Comparison of ENCODE assay signal across 30 cellular contexts in the genomic region with DNA sequence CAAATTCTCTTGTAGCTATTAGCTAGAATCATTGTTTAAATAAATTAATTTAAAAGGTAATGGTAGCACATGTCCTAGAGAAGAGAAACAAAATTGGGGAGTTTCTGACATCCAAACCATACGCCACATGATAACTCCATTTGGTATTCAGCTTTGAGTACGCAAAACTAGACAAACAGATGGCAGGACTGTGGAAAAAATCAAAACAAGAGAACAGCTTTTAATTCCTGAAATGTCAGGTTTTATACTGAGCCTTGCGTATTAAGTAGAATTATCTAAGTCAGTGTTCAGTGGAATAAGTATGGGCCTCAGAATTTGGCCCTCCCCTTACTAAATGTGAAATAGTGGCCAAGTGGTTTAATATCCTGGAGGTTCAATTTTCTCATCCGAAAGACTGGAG.
"Had no signal": no experiment of that assay in that cellular context is flagged by ENCODE, and none has a peak within 500 bp of the region (broad histone marks: within the 10 kb centered on the region; RNA-seq: fewer than 3 reads in every experiment).

No MANE protein-coding gene starts in this region.

- H3K4me3 Mint-ChIP-seq: activated CD4-positive, alpha-beta memory T cell treated with anti-CD3 and anti-CD28 coated beads, Interleukin-2, amount 10 ng/mL, durations not matched to agents 7 days and 5 days; activated CD4-positive, alpha-beta T cell treated with anti-CD3 and anti-CD28 coated beads for 36 hours; activated CD4-positive, alpha-beta T cell treated with anti-CD3 and anti-CD28 coated beads, Interleukin-2, amount 10 ng/mL, durations not matched to agents 24 days and 14 days; activated naive CD8-positive, alpha-beta T cell; activated T-cell treated with anti-CD3 and anti-CD28 coated beads, Interleukin-2, amount 50 U/mL, for 4 hours; activated T-helper 17 cell treated with anti-CD3 and anti-CD28 coated beads, Interleukin-2, amount 50 U/mL, for 72 hours; central memory CD8-positive, alpha-beta T cell; effector memory CD8-positive, alpha-beta T cell had no signal

- H3K4me3 ChIP-seq: esophagus muscularis mucosa, gastrocnemius medialis, heart left ventricle had no signal

- ATAC-seq: activated CD4-positive, alpha-beta T cell treated with anti-CD3 and anti-CD28 coated beads for 36 hours; activated T-cell treated with anti-CD3 and anti-CD28 coated beads, Interleukin-2, amount 50 U/mL, for 4 hours; activated T-helper 17 cell treated with anti-CD3 and anti-CD28 coated beads, Interleukin-2, amount 50 U/mL, for 72 hours; effector memory CD8-positive, alpha-beta T cell; foreskin keratinocyte; gastrocnemius medialis; heart left ventricle had no signal

- H3K27ac Mint-ChIP-seq: activated CD4-positive, alpha-beta memory T cell treated with anti-CD3 and anti-CD28 coated beads, Interleukin-2, amount 10 ng/mL, durations not matched to agents 7 days and 5 days; activated CD4-positive, alpha-beta T cell treated with anti-CD3 and anti-CD28 coated beads for 36 hours; activated CD4-positive, alpha-beta T cell treated with anti-CD3 and anti-CD28 coated beads, Interleukin-2, amount 10 ng/mL, durations not matched to agents 24 days and 14 days; activated naive CD8-positive, alpha-beta T cell; activated T-helper 17 cell treated with anti-CD3 and anti-CD28 coated beads, Interleukin-2, amount 50 U/mL, for 72 hours; effector memory CD8-positive, alpha-beta T cell had no signal

- H3K9me3 Mint-ChIP-seq: activated CD4-positive, alpha-beta memory T cell treated with anti-CD3 and anti-CD28 coated beads, Interleukin-2, amount 10 ng/mL, durations not matched to agents 7 days and 5 days; activated CD4-positive, alpha-beta T cell treated with anti-CD3 and anti-CD28 coated beads, Interleukin-2, amount 10 ng/mL, durations not matched to agents 24 days and 14 days; activated T-cell treated with anti-CD3 and anti-CD28 coated beads, Interleukin-2, amount 50 U/mL, for 4 hours; activated T-helper 17 cell treated with anti-CD3 and anti-CD28 coated beads, Interleukin-2, amount 50 U/mL, for 72 hours; central memory CD8-positive, alpha-beta T cell had no signal

- FAIRE-seq: astrocyte, bronchial epithelial cell had no signal

- H3K36me3 ChIP-seq: brain microvascular endothelial cell, esophagus muscularis mucosa, gastrocnemius medialis, heart left ventricle had no signal

- H3K36me3 Mint-ChIP-seq: activated naive CD8-positive, alpha-beta T cell had no signal

- DNase-seq: activated CD4-positive, alpha-beta memory T cell treated with anti-CD3 and anti-CD28 coated beads, Interleukin-2, amount 10 ng/mL, durations not matched to agents 7 days and 5 days; activated CD4-positive, alpha-beta T cell treated with anti-CD3 and anti-CD28 coated beads for 36 hours; activated CD4-positive, alpha-beta T cell treated with anti-CD3 and anti-CD28 coated beads, Interleukin-2, amount 10 ng/mL, durations not matched to agents 24 days and 14 days; activated CD4-positive, alpha-beta T cell treated with anti-CD3 and anti-CD28 coated beads, Interleukin-2, amount 50 U/mL, for 4 hours; activated CD4-positive, CD25-positive, alpha-beta regulatory T cell; activated CD4-positive, CD25-positive, alpha-beta regulatory T cell treated with anti-CD3 and anti-CD28 coated beads, Interleukin-2, amount 50 U/mL, for 72 hours; activated effector memory CD4-positive, alpha-beta T cell treated with Interleukin-2 at 50 U/mL for 16 hours; activated gamma-delta T cell treated with Interleukin-2 at 50 U/mL for 16 hours; activated naive CD4-positive, alpha-beta T cell treated with anti-CD3 and anti-CD28 coated beads, Interleukin-2, amount 50 U/mL, for 16 hours; activated naive CD4-positive, alpha-beta T cell treated with Interleukin-2 at 50 U/mL for 16 hours; activated T-cell treated with anti-CD3 and anti-CD28 coated beads, Interleukin-2, amount 50 U/mL, for 4 hours; amniotic stem cell; anterior cingulate cortex; brain microvascular endothelial cell; cortex of kidney; dermis blood vessel endothelial cell; effector CD4-positive, alpha-beta T cell; effector memory CD8-positive, alpha-beta T cell; erythroblast; foreskin keratinocyte; gastrocnemius medialis; glutamatergic neuron; heart left ventricle; T-helper 2 cell had no signal

- H3K27ac ChIP-seq: brain microvascular endothelial cell, esophagus muscularis mucosa, foreskin keratinocyte, gastrocnemius medialis, heart left ventricle had no signal

- H3K27me3 ChIP-seq: brain microvascular endothelial cell, esophagus muscularis mucosa, gastrocnemius medialis, heart left ventricle had no signal

- H3K9me3 ChIP-seq: gastrocnemius medialis had no signal

- H3K4me1 ChIP-seq: esophagus muscularis mucosa, foreskin keratinocyte, gastrocnemius medialis had no signal

- H3K27me3 Mint-ChIP-seq: activated CD4-positive, alpha-beta memory T cell treated with anti-CD3 and anti-CD28 coated beads, Interleukin-2, amount 10 ng/mL, durations not matched to agents 7 days and 5 days; activated CD4-positive, alpha-beta T cell treated with anti-CD3 and anti-CD28 coated beads, Interleukin-2, amount 10 ng/mL, durations not matched to agents 24 days and 14 days; activated naive CD8-positive, alpha-beta T cell; central memory CD8-positive, alpha-beta T cell; effector memory CD8-positive, alpha-beta T cell had no signal

- H3K4me1 Mint-ChIP-seq: activated CD4-positive, alpha-beta memory T cell treated with anti-CD3 and anti-CD28 coated beads, Interleukin-2, amount 10 ng/mL, durations not matched to agents 7 days and 5 days; activated CD4-positive, alpha-beta T cell treated with anti-CD3 and anti-CD28 coated beads for 36 hours; activated CD4-positive, alpha-beta T cell treated with anti-CD3 and anti-CD28 coated beads, Interleukin-2, amount 10 ng/mL, durations not matched to agents 24 days and 14 days; activated T-helper 17 cell treated with anti-CD3 and anti-CD28 coated beads, Interleukin-2, amount 50 U/mL, for 72 hours; central memory CD8-positive, alpha-beta T cell had no signal
